In the genomic region with DNA sequence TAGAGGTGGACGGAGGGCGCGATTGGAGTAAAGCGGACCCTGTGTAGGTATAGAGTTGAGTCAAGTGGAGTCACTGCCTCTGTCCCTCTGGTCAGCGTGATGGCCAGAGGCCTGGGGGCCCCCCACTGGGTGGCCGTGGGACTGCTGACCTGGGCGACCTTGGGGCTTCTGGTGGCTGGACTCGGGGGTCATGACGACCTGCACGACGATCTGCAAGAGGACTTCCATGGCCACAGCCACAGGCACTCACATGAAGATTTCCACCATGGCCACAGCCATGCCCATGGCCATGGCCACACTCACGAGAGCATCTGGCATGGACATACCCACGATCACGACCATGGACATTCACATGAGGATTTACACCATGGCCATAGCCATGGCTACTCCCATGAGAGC, we compare ENCODE assay signal across 1 cellular context.
TF ChIP-seq lines count a peak whose summit lies in the region.

No MANE protein-coding gene starts in this region.

TF ChIP-seq in K562, 482 proteins besides CTCF, POLR2A, EP300 and RAD21 (continues in another document):
- TF ChIP-seq HDGF (IDR thresholded peaks at IDR 0.05) = 0 out of 2 replicates have a peak, but pooled peaks have one; percentile 70
- TF ChIP-seq, protein P1, sequence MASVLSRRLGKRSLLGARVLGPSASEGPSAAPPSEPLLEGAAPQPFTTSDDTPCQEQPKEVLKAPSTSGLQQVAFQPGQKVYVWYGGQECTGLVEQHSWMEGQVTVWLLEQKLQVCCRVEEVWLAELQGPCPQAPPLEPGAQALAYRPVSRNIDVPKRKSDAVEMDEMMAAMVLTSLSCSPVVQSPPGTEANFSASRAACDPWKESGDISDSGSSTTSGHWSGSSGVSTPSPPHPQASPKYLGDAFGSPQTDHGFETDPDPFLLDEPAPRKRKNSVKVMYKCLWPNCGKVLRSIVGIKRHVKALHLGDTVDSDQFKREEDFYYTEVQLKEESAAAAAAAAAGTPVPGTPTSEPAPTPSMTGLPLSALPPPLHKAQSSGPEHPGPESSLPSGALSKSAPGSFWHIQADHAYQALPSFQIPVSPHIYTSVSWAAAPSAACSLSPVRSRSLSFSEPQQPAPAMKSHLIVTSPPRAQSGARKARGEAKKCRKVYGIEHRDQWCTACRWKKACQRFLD (CRISPR knock-in tag; IDR thresholded peaks at IDR 0.05) = peak; percentile 44; the same call in 1 of the 2 replicates
- TF ChIP-seq NR2C2 (CRISPR knock-in tag; IDR thresholded peaks at IDR 0.05) = no peak
- peak; percentile 14; the same call in 1 of the 2 replicates for TF ChIP-seq NR2C2 (tag; IDR thresholded peaks at IDR 0.05)
- TF ChIP-seq, protein P2, sequence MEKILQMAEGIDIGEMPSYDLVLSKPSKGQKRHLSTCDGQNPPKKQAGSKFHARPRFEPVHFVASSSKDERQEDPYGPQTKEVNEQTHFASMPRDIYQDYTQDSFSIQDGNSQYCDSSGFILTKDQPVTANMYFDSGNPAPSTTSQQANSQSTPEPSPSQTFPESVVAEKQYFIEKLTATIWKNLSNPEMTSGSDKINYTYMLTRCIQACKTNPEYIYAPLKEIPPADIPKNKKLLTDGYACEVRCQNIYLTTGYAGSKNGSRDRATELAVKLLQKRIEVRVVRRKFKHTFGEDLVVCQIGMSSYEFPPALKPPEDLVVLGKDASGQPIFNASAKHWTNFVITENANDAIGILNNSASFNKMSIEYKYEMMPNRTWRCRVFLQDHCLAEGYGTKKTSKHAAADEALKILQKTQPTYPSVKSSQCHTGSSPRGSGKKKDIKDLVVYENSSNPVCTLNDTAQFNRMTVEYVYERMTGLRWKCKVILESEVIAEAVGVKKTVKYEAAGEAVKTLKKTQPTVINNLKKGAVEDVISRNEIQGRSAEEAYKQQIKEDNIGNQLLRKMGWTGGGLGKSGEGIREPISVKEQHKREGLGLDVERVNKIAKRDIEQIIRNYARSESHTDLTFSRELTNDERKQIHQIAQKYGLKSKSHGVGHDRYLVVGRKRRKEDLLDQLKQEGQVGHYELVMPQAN (IDR thresholded peaks at IDR 0.05; ENCODE audit: borderline replicate concordance) = peak; percentile 74; the same call in 1 of the 2 replicates
- no peak for TF ChIP-seq POLR3A (IDR thresholded peaks at IDR 0.05; ENCODE audit: borderline replicate concordance, extremely low read depth, insufficient read depth, insufficient read length)
- no peak for TF ChIP-seq ZNF57 (CRISPR knock-in tag; IDR thresholded peaks at IDR 0.05)
- TF ChIP-seq HMG20A (CRISPR knock-in tag; conservative IDR thresholded peaks at IDR 0.05) = no peak
- TF ChIP-seq ZNF75A (CRISPR knock-in tag; IDR thresholded peaks at IDR 0.05) = no peak
- TF ChIP-seq, protein P3, sequence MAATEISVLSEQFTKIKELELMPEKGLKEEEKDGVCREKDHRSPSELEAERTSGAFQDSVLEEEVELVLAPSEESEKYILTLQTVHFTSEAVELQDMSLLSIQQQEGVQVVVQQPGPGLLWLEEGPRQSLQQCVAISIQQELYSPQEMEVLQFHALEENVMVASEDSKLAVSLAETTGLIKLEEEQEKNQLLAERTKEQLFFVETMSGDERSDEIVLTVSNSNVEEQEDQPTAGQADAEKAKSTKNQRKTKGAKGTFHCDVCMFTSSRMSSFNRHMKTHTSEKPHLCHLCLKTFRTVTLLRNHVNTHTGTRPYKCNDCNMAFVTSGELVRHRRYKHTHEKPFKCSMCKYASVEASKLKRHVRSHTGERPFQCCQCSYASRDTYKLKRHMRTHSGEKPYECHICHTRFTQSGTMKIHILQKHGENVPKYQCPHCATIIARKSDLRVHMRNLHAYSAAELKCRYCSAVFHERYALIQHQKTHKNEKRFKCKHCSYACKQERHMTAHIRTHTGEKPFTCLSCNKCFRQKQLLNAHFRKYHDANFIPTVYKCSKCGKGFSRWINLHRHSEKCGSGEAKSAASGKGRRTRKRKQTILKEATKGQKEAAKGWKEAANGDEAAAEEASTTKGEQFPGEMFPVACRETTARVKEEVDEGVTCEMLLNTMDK (IDR thresholded peaks at IDR 0.05; ENCODE audit: borderline replicate concordance, insufficient read depth, low read depth, low read length, poor library complexity, severe bottlenecking) = peak; percentile 88
- no peak for TF ChIP-seq CEBPB (tag; IDR thresholded peaks at IDR 0.05)
- TF ChIP-seq SMARCA4 (IDR thresholded peaks at IDR 0.05) = peak; percentile 73
- no peak for TF ChIP-seq NFYB (IDR thresholded peaks at IDR 0.05; ENCODE audit: extremely low read depth, insufficient read length)
- TF ChIP-seq GATAD2A (IDR thresholded peaks at IDR 0.05) = peak; percentile 92
- TF ChIP-seq, protein P4, sequence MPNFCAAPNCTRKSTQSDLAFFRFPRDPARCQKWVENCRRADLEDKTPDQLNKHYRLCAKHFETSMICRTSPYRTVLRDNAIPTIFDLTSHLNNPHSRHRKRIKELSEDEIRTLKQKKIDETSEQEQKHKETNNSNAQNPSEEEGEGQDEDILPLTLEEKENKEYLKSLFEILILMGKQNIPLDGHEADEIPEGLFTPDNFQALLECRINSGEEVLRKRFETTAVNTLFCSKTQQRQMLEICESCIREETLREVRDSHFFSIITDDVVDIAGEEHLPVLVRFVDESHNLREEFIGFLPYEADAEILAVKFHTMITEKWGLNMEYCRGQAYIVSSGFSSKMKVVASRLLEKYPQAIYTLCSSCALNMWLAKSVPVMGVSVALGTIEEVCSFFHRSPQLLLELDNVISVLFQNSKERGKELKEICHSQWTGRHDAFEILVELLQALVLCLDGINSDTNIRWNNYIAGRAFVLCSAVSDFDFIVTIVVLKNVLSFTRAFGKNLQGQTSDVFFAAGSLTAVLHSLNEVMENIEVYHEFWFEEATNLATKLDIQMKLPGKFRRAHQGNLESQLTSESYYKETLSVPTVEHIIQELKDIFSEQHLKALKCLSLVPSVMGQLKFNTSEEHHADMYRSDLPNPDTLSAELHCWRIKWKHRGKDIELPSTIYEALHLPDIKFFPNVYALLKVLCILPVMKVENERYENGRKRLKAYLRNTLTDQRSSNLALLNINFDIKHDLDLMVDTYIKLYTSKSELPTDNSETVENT (CRISPR knock-in tag; IDR thresholded peaks at IDR 0.05) = 0 out of 2 replicates have a peak, but pooled peaks have one; percentile 50
- peak; percentile 43; the same call in 1 of the 2 replicates for TF ChIP-seq SMARCE1 (IDR thresholded peaks at IDR 0.05)
- TF ChIP-seq, protein P5, sequence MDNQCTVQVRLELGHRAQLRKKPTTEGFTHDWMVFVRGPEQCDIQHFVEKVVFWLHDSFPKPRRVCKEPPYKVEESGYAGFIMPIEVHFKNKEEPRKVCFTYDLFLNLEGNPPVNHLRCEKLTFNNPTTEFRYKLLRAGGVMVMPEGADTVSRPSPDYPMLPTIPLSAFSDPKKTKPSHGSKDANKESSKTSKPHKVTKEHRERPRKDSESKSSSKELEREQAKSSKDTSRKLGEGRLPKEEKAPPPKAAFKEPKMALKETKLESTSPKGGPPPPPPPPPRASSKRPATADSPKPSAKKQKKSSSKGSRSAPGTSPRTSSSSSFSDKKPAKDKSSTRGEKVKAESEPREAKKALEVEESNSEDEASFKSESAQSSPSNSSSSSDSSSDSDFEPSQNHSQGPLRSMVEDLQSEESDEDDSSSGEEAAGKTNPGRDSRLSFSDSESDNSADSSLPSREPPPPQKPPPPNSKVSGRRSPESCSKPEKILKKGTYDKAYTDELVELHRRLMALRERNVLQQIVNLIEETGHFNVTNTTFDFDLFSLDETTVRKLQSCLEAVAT (IDR thresholded peaks at IDR 0.05) = no peak
- TF ChIP-seq, protein P6, sequence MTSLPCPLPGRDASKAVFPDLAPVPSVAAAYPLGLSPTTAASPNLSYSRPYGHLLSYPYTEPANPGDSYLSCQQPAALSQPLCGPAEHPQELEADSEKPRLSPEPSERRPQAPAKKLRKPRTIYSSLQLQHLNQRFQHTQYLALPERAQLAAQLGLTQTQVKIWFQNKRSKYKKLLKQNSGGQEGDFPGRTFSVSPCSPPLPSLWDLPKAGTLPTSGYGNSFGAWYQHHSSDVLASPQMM (CRISPR knock-in tag; IDR thresholded peaks at IDR 0.05) = no peak
- no peak for TF ChIP-seq MTF1 (CRISPR knock-in tag; IDR thresholded peaks at IDR 0.05; ENCODE audit: borderline replicate concordance)
- 0 out of 2 replicates have a peak, but pooled peaks have one; percentile 7 for TF ChIP-seq JUN (IDR thresholded peaks at IDR 0.05; ENCODE audit: borderline replicate concordance, low read depth, low read length)
- TF ChIP-seq JUN (CRISPR knock-in tag; IDR thresholded peaks at IDR 0.05; ENCODE audit: borderline replicate concordance) = no peak
- peak; percentile 31; the same call in 1 of the 2 replicates for TF ChIP-seq HDAC2 (IDR thresholded peaks at IDR 0.05)
- TF ChIP-seq SRSF3 (IDR thresholded peaks at IDR 0.05; ENCODE audit: insufficient read depth, low read length) = peak; percentile 15; the same call in 1 of the 2 replicates
- TF ChIP-seq, protein P7, sequence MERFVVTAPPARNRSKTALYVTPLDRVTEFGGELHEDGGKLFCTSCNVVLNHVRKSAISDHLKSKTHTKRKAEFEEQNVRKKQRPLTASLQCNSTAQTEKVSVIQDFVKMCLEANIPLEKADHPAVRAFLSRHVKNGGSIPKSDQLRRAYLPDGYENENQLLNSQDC (CRISPR knock-in tag; IDR thresholded peaks at IDR 0.05) = no peak
- TF ChIP-seq, protein P8, sequence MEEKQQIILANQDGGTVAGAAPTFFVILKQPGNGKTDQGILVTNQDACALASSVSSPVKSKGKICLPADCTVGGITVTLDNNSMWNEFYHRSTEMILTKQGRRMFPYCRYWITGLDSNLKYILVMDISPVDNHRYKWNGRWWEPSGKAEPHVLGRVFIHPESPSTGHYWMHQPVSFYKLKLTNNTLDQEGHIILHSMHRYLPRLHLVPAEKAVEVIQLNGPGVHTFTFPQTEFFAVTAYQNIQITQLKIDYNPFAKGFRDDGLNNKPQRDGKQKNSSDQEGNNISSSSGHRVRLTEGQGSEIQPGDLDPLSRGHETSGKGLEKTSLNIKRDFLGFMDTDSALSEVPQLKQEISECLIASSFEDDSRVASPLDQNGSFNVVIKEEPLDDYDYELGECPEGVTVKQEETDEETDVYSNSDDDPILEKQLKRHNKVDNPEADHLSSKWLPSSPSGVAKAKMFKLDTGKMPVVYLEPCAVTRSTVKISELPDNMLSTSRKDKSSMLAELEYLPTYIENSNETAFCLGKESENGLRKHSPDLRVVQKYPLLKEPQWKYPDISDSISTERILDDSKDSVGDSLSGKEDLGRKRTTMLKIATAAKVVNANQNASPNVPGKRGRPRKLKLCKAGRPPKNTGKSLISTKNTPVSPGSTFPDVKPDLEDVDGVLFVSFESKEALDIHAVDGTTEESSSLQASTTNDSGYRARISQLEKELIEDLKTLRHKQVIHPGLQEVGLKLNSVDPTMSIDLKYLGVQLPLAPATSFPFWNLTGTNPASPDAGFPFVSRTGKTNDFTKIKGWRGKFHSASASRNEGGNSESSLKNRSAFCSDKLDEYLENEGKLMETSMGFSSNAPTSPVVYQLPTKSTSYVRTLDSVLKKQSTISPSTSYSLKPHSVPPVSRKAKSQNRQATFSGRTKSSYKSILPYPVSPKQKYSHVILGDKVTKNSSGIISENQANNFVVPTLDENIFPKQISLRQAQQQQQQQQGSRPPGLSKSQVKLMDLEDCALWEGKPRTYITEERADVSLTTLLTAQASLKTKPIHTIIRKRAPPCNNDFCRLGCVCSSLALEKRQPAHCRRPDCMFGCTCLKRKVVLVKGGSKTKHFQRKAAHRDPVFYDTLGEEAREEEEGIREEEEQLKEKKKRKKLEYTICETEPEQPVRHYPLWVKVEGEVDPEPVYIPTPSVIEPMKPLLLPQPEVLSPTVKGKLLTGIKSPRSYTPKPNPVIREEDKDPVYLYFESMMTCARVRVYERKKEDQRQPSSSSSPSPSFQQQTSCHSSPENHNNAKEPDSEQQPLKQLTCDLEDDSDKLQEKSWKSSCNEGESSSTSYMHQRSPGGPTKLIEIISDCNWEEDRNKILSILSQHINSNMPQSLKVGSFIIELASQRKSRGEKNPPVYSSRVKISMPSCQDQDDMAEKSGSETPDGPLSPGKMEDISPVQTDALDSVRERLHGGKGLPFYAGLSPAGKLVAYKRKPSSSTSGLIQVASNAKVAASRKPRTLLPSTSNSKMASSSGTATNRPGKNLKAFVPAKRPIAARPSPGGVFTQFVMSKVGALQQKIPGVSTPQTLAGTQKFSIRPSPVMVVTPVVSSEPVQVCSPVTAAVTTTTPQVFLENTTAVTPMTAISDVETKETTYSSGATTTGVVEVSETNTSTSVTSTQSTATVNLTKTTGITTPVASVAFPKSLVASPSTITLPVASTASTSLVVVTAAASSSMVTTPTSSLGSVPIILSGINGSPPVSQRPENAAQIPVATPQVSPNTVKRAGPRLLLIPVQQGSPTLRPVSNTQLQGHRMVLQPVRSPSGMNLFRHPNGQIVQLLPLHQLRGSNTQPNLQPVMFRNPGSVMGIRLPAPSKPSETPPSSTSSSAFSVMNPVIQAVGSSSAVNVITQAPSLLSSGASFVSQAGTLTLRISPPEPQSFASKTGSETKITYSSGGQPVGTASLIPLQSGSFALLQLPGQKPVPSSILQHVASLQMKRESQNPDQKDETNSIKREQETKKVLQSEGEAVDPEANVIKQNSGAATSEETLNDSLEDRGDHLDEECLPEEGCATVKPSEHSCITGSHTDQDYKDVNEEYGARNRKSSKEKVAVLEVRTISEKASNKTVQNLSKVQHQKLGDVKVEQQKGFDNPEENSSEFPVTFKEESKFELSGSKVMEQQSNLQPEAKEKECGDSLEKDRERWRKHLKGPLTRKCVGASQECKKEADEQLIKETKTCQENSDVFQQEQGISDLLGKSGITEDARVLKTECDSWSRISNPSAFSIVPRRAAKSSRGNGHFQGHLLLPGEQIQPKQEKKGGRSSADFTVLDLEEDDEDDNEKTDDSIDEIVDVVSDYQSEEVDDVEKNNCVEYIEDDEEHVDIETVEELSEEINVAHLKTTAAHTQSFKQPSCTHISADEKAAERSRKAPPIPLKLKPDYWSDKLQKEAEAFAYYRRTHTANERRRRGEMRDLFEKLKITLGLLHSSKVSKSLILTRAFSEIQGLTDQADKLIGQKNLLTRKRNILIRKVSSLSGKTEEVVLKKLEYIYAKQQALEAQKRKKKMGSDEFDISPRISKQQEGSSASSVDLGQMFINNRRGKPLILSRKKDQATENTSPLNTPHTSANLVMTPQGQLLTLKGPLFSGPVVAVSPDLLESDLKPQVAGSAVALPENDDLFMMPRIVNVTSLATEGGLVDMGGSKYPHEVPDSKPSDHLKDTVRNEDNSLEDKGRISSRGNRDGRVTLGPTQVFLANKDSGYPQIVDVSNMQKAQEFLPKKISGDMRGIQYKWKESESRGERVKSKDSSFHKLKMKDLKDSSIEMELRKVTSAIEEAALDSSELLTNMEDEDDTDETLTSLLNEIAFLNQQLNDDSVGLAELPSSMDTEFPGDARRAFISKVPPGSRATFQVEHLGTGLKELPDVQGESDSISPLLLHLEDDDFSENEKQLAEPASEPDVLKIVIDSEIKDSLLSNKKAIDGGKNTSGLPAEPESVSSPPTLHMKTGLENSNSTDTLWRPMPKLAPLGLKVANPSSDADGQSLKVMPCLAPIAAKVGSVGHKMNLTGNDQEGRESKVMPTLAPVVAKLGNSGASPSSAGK (IDR thresholded peaks at IDR 0.05) = peak; percentile 30; the same call in 1 of the 2 replicates
- TF ChIP-seq OTX1 (CRISPR knock-in tag; IDR thresholded peaks at IDR 0.05) = no peak
- TF ChIP-seq HNRNPLL (IDR thresholded peaks at IDR 0.05; ENCODE audit: low read depth, low read length, poor library complexity, severe bottlenecking) = no peak
- TF ChIP-seq, protein P9, sequence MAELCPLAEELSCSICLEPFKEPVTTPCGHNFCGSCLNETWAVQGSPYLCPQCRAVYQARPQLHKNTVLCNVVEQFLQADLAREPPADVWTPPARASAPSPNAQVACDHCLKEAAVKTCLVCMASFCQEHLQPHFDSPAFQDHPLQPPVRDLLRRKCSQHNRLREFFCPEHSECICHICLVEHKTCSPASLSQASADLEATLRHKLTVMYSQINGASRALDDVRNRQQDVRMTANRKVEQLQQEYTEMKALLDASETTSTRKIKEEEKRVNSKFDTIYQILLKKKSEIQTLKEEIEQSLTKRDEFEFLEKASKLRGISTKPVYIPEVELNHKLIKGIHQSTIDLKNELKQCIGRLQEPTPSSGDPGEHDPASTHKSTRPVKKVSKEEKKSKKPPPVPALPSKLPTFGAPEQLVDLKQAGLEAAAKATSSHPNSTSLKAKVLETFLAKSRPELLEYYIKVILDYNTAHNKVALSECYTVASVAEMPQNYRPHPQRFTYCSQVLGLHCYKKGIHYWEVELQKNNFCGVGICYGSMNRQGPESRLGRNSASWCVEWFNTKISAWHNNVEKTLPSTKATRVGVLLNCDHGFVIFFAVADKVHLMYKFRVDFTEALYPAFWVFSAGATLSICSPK (IDR thresholded peaks at IDR 0.05; ENCODE audit: borderline replicate concordance) = 0 out of 2 replicates have a peak, but pooled peaks have one; percentile 43
